ENCODE assay signal across 2 cellular contexts in the genomic region with DNA sequence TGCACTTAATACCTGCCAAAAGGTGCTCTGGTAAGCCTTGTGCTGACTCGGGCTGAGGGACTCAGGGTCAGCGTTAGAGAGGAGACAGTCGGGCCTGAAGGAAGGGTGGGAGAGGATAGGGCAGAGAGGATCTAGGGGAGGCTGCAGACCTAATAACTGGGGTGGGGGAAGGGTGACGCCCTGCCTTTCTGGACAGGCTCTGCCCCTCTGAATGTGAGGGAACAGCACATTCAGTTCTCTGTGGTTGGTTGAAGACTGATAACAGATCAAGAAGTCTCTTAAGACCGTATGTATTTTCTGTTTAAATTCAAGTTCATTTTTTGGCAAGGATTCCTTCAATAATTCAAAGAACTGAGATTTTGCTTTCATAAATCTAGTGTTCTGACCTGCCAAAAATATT.
TF ChIP-seq lines count a peak whose summit lies in the region.

No MANE protein-coding gene starts in this region.

TF ChIP-seq in HCT116, 20 proteins besides CTCF, POLR2A, EP300 and RAD21:
- TF ChIP-seq, protein P1, sequence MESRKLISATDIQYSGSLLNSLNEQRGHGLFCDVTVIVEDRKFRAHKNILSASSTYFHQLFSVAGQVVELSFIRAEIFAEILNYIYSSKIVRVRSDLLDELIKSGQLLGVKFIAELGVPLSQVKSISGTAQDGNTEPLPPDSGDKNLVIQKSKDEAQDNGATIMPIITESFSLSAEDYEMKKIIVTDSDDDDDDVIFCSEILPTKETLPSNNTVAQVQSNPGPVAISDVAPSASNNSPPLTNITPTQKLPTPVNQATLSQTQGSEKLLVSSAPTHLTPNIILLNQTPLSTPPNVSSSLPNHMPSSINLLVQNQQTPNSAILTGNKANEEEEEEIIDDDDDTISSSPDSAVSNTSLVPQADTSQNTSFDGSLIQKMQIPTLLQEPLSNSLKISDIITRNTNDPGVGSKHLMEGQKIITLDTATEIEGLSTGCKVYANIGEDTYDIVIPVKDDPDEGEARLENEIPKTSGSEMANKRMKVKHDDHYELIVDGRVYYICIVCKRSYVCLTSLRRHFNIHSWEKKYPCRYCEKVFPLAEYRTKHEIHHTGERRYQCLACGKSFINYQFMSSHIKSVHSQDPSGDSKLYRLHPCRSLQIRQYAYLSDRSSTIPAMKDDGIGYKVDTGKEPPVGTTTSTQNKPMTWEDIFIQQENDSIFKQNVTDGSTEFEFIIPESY (IDR thresholded peaks at IDR 0.05; ENCODE audit: extremely low read depth, insufficient replicate concordance, low read length): no peak
- TF ChIP-seq TCF7L2 (IDR thresholded peaks at IDR 0.05; ENCODE audit: borderline replicate concordance, extremely low read depth, insufficient read depth, insufficient read length) (no peak), EZH2 (IDR thresholded peaks at IDR 0.05) (no peak), ZFX (IDR thresholded peaks at IDR 0.05) (no peak), EGR1 (IDR thresholded peaks at IDR 0.05; ENCODE audit: low read depth) (no peak), ELF1 (IDR thresholded peaks at IDR 0.05; ENCODE audit: borderline replicate concordance, low read depth) (no peak), YY1 (IDR thresholded peaks at IDR 0.05; ENCODE audit: extremely low read depth, insufficient replicate concordance, low read depth, low read length) (no peak), SIN3A (IDR thresholded peaks at IDR 0.05; ENCODE audit: low read depth) (no peak), FOSL1 (IDR thresholded peaks at IDR 0.05; ENCODE audit: low read depth) (no peak), EZH2phosphoT487 (IDR thresholded peaks at IDR 0.05; ENCODE audit: borderline replicate concordance) (no peak), SP1 (IDR thresholded peaks at IDR 0.05; ENCODE audit: low read depth) (no peak), ZNF274 (IDR thresholded peaks at IDR 0.05; ENCODE audit: low read depth, low read length) (no peak), SRF (IDR thresholded peaks at IDR 0.05; ENCODE audit: low read depth) (no peak), POLR2AphosphoS5 (IDR thresholded peaks at IDR 0.05; ENCODE audit: low read depth, low read length) (no peak)
- TF ChIP-seq, protein P2, sequence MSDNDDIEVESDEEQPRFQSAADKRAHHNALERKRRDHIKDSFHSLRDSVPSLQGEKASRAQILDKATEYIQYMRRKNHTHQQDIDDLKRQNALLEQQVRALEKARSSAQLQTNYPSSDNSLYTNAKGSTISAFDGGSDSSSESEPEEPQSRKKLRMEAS (IDR thresholded peaks at IDR 0.05): no peak

TF ChIP-seq in SK-N-SH, 30 proteins besides CTCF, POLR2A, EP300 and RAD21:
- TF ChIP-seq NFIC (IDR thresholded peaks at IDR 0.05; ENCODE audit: borderline replicate concordance): peak; percentile 13; the same call in 1 of the 2 replicates
- TF ChIP-seq TCF12 (IDR thresholded peaks at IDR 0.05): peak; percentile 11; the same call in 1 of the 2 replicates
- TF ChIP-seq JUND (IDR thresholded peaks at IDR 0.05): no peak
- TF ChIP-seq, protein P3, sequence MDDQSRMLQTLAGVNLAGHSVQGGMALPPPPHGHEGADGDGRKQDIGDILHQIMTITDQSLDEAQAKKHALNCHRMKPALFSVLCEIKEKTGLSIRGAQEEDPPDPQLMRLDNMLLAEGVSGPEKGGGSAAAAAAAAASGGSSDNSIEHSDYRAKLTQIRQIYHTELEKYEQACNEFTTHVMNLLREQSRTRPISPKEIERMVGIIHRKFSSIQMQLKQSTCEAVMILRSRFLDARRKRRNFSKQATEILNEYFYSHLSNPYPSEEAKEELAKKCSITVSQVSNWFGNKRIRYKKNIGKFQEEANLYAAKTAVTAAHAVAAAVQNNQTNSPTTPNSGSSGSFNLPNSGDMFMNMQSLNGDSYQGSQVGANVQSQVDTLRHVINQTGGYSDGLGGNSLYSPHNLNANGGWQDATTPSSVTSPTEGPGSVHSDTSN (IDR thresholded peaks at IDR 0.05): 0 out of 2 replicates have a peak, but pooled peaks have one; percentile 12
- TF ChIP-seq EZH2phosphoT487 (IDR thresholded peaks at IDR 0.05; ENCODE audit: borderline replicate concordance, low read depth): no peak
